Comparison of ENCODE assay signal across 1 cellular context in the genomic region with DNA sequence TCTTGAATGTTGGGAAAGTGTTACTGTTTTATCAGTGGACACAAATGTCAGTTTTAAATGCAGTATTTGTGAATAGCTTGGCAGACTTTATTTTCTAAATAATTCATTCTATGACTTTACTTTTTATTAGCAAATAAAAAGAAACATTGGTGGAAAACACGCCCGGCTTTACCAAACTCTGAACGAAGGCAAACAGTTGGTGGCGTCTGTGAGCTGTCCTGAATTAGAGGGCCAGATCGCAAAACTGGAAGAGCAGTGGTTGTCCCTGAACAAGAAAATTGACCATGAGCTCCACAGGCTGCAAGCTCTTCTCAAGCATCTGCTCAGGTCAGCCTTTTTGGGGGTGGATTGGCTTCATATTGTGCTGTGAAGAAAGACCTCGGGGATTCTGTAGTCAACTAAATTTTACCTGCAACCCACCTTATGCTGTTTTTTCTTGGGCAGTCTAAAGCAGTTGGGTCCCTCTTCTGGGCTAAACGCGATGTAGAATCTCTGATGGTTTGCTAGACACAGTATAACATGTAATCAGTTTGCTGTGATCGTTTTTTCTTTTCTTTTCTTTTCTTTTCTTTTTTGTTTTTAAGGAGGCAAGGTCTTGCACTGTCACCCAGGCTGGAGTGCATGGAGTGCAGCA.
TF ChIP-seq lines count a peak whose summit lies in the region.

No MANE protein-coding gene starts in this region.

TF ChIP-seq in IMR-90, 13 proteins besides CTCF, POLR2A, EP300 and RAD21 (continued from another document):
- TF ChIP-seq, protein P1, sequence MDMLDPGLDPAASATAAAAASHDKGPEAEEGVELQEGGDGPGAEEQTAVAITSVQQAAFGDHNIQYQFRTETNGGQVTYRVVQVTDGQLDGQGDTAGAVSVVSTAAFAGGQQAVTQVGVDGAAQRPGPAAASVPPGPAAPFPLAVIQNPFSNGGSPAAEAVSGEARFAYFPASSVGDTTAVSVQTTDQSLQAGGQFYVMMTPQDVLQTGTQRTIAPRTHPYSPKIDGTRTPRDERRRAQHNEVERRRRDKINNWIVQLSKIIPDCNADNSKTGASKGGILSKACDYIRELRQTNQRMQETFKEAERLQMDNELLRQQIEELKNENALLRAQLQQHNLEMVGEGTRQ (IDR thresholded peaks at IDR 0.05; ENCODE audit: low read depth, low read length) = no peak
- TF ChIP-seq RFX5 (IDR thresholded peaks at IDR 0.05; ENCODE audit: low read depth, low read length) (no peak), MAFK (IDR thresholded peaks at IDR 0.05; ENCODE audit: low read depth, low read length) (no peak), FOS (IDR thresholded peaks at IDR 0.05; ENCODE audit: low read depth, low read length) (no peak), SMC3 (IDR thresholded peaks at IDR 0.05; ENCODE audit: low read depth, low read length) (no peak), BHLHE40 (IDR thresholded peaks at IDR 0.05; ENCODE audit: low read depth, low read length) (no peak), CHD1 (IDR thresholded peaks at IDR 0.05; ENCODE audit: low read depth, low read length) (no peak), MXI1 (IDR thresholded peaks at IDR 0.05; ENCODE audit: borderline replicate concordance, low read depth, low read length) (no peak), RCOR1 (IDR thresholded peaks at IDR 0.05; ENCODE audit: insufficient replicate concordance, low read length) (no peak), NFE2L2 (IDR thresholded peaks at IDR 0.05; ENCODE audit: low read depth, low read length) (no peak), CEBPB (IDR thresholded peaks at IDR 0.05; ENCODE audit: low read depth, low read length) (no peak)
